In genomic region chr14:103109789-103110415, GRCh38 we compare ENCODE assay signal across 7 cellular contexts. TPM values are rescaled to one million over a fixed set of nuclear protein-coding genes. Genes with fewer than 3 reads are reported as not detected.
DNase-seq lines count a peak whose midpoint lies in the region; TF ChIP-seq lines count a peak whose summit lies in the region.
"Had no signal": no experiment of that assay in that cellular context is flagged by ENCODE, and none has a peak within 500 bp of the region (broad histone marks: within the 10 kb centered on the region; RNA-seq: fewer than 3 reads in every experiment).

No MANE protein-coding gene starts in this region.

- H3K9ac ChIP-seq in SK-N-SH (peak overlapping the region; percentile 44; the same call in 1 of the 2 replicates), liver (ENCODE audit: low read depth in 1 of 2, low read length in 2 of 2) (no peak overlapping the region)

- peaks cover 7% of the 10 kb centered on the region for H3F3A ChIP-seq in SK-N-SH (replicated peaks; ENCODE audit: insufficient read depth)

- no peaks in the 10 kb centered on the region; the same call in 1 of the 2 replicates for H3K27me3 ChIP-seq in SK-N-SH (ENCODE audit: insufficient read depth)
- H3K27me3 ChIP-seq in liver (ENCODE audit: control insufficient read depth in 4 of 4, insufficient read depth in 4 of 4, low read length in 3 of 4): no peaks in the 10 kb centered on the region

- TF ChIP-seq RAD21 in SK-N-SH (IDR thresholded peaks at IDR 0.05; ENCODE audit: low read length): no peak
- no peak for TF ChIP-seq RAD21 in liver (IDR thresholded peaks at IDR 0.05)

- no peaks in the 10 kb centered on the region for H4K20me1 ChIP-seq in SK-N-SH (ENCODE audit: insufficient read depth)

- peak overlapping the region in 1 of 2 experiments; percentile 6; a peak in 1 of 4 replicates for H3K4me3 ChIP-seq in SK-N-SH (ENCODE audit: low read depth in 2 of 2, low read length in 1 of 2)
- no peak overlapping the region for H3K4me3 ChIP-seq in liver (ENCODE audit: low read depth in 1 of 3, low read length in 3 of 3)

- peaks cover 24 to 28% of the 10 kb centered on the region in 2 experiments; a peak in 3 of 4 replicates for H3K4me1 ChIP-seq in SK-N-SH (ENCODE audit: control insufficient read depth in 1 of 2, insufficient read depth in 2 of 2, low read depth in 1 of 2, low read length in 1 of 2)
- H3K4me1 ChIP-seq in liver (ENCODE audit: control insufficient read depth in 4 of 4, insufficient read depth in 4 of 4, low read length in 3 of 4): peaks cover 32 to 85% (median 62%) of the 10 kb centered on the region in 4 donors

- no peaks in the 10 kb centered on the region for H3K9me2 ChIP-seq in SK-N-SH

- peak; percentile 54 for DNase-seq in COLO829 (ENCODE audit: low spot score)
- no peak for DNase-seq in SK-N-SH
- DNase-seq in stimulated activated CD4-positive, alpha-beta T cell treated with anti-CD3 and anti-CD28 coated beads, Interleukin-4, amount 100 ng/mL, for 1 hour: no peak
- DNase-seq in cortex of kidney (lab: John Stamatoyannopoulos, UW): no peak
- DNase-seq in GM10248 (ENCODE audit: extremely low spot score): no peak

- no peaks in the 10 kb centered on the region for H3K9me3 ChIP-seq in SK-N-SH
- H3K9me3 ChIP-seq in liver (ENCODE audit: control insufficient read depth in 4 of 4, low read length in 3 of 4): no peaks in the 10 kb centered on the region

- H3K79me2 ChIP-seq in SK-N-SH (ENCODE audit: insufficient read depth): no peaks in the 10 kb centered on the region

- POLR2A ChIA-PET in SK-N-SH (lab: Yijun Ruan, JAX) (no interaction called here), GM10248 (lab: Yijun Ruan, JAX) (no interaction called here)

- TF ChIP-seq EP300 in SK-N-SH (IDR thresholded peaks at IDR 0.05; ENCODE audit: borderline replicate concordance in 1 of 2, low read depth in 1 of 2, low read length in 1 of 2): peak in 1 of 2 experiments; percentile 65; a peak in 1 of 4 replicates

- no peaks in the 10 kb centered on the region for H3K36me3 ChIP-seq in SK-N-SH (replicated peaks in 1 of 2; ENCODE audit: control insufficient read depth in 1 of 2, insufficient read depth in 2 of 2, low read length in 1 of 2)
- H3K36me3 ChIP-seq in liver (ENCODE audit: control insufficient read depth in 4 of 4, insufficient read depth in 3 of 4, low read depth in 1 of 4, low read length in 3 of 4): peaks cover 0 to 3% (median 0%) of the 10 kb centered on the region in 4 donors

- CTCF ChIA-PET in SK-N-SH (lab: Yijun Ruan, JAX): interaction anchor here (0.7 to 1.8 kb wide), 10 partner anchors 15 to 389 kb away, joined by 3 to 9 read pairs (median 3); no protein-coding TSS in a partner anchor
- CTCF ChIA-PET in GM10248 (lab: Yijun Ruan, JAX): interaction anchor here (1.2 to 1.9 kb wide), 2 partner anchors 31 to 414 kb away, joined by 3 to 8 read pairs; no protein-coding TSS in a partner anchor

- peak overlapping the region; percentile 47 for H2AFZ ChIP-seq in SK-N-SH (ENCODE audit: low read depth)

- 30% methylated on average over 15 of the region's 27 CpGs for WGBS in SK-N-SH (ENCODE audit: low lambda C conversion rate)
- 72% methylated on average over 27 of the region's 27 CpGs for WGBS in liver

- peak overlapping the region; percentile 74 for H3K4me2 ChIP-seq in SK-N-SH

- H3K27ac ChIP-seq in SK-N-SH (ENCODE audit: low read depth in 2 of 2, low read length in 1 of 2): peak overlapping the region; percentile 55 to 78
- peak overlapping the region; percentile 57 to 65 for H3K27ac ChIP-seq in liver (ENCODE audit: low read depth in 1 of 2, low read length in 2 of 2)

- TF ChIP-seq CTCF in SK-N-SH (IDR thresholded peaks at IDR 0.05) (no peak), liver (IDR thresholded peaks at IDR 0.05; ENCODE audit: low read depth, low read length, missing input control) (no peak), GM10248 (IDR thresholded peaks at IDR 0.05; ENCODE audit: control extremely low read depth, extremely low read depth, low read depth, missing control alignments) (no peak)

TF ChIP-seq in SK-N-SH, 30 proteins besides CTCF, POLR2A, EP300 and RAD21 (continues in another document):
- peak; percentile 46; the same call in 1 of the 2 replicates for TF ChIP-seq REST (IDR thresholded peaks at IDR 0.05; ENCODE audit: low read depth, low read length)
- TF ChIP-seq YY1 (IDR thresholded peaks at IDR 0.05; ENCODE audit: low read depth): 0 out of 2 replicates have a peak, but pooled peaks have one; percentile 9
- 0 out of 2 replicates have a peak, but pooled peaks have one; percentile 25 for TF ChIP-seq SIN3A (IDR thresholded peaks at IDR 0.05; ENCODE audit: borderline replicate concordance, low read depth, low read length)
- peak; percentile 83 for TF ChIP-seq TEAD4 (IDR thresholded peaks at IDR 0.05; ENCODE audit: borderline replicate concordance, insufficient read depth)
- TF ChIP-seq FOSL2 (IDR thresholded peaks at IDR 0.05; ENCODE audit: borderline replicate concordance, low read depth): peak; percentile 93

TF ChIP-seq in liver, 16 proteins besides CTCF, POLR2A, EP300 and RAD21:
- TF ChIP-seq FOXA1 (IDR thresholded peaks at IDR 0.05): no peak
- peak; percentile 10 to 73 for TF ChIP-seq JUND (IDR thresholded peaks at IDR 0.05)

RNA-seq across cellular contexts. Expression of gene TNFAIP2, which starts 13.4 kb away (rescaled TPM):
- 11.8 and 16.0 TPM in 2 replicates for polyA plus RNA-seq in SK-N-SH (2012; rRNA removed)
- 4.8 and 7.6 TPM in 2 replicates for polyA plus RNA-seq in SK-N-SH (2012; cell fraction: cytosol; rRNA removed)
- 31.4 and 61.9 TPM in 2 replicates for polyA plus RNA-seq in SK-N-SH (2012; cell fraction: nucleus; rRNA removed)
- total RNA-seq in liver: 10 to 100 TPM; 25.0 to 32.0 TPM
- polyA plus RNA-seq in liver: 10 to 100 TPM in 1 of 2 donors, 1 to 10 TPM in 1; 8.9 to 19.8 TPM

RNA-seq across cellular contexts. Expression of gene EXOC3L4, which starts 15.4 kb away (rescaled TPM):
- polyA plus RNA-seq in SK-N-SH (2012; rRNA removed) (0.21 and 0.46 TPM in 2 replicates), liver (10 to 100 TPM; 24.0 to 26.6 TPM)
- polyA plus RNA-seq in SK-N-SH (2012; cell fraction: cytosol; rRNA removed): 0.04 and 0.08 TPM in 2 replicates
- 0.72 and 0.73 TPM in 2 replicates for polyA plus RNA-seq in SK-N-SH (2012; cell fraction: nucleus; rRNA removed)
- total RNA-seq in liver: 10 to 100 TPM; 46.8 to 77.8 TPM

RNA-seq across cellular contexts. Expression of gene LBHD2, which starts 25.9 kb away (rescaled TPM):
- polyA plus RNA-seq in SK-N-SH (2012; rRNA removed) (not detected in 2 replicates), liver (under 1 TPM in 1 of 2 donors, not detected in 1; 0.53 TPM)
- polyA plus RNA-seq in SK-N-SH (2012; cell fraction: cytosol; rRNA removed): not detected in 2 replicates
- polyA plus RNA-seq in SK-N-SH (2012; cell fraction: nucleus; rRNA removed): not detected in 2 replicates
- total RNA-seq in liver: under 1 TPM in 1 of 2 donors, not detected in 1; 0.47 TPM
- total RNA-seq: left lobe of liver had no signal

RNA-seq across cellular contexts. Expression of gene CDC42BPB, which starts 52.6 kb away (rescaled TPM):
- polyA plus RNA-seq in SK-N-SH (2012; rRNA removed): 59.7 and 61.6 TPM in 2 replicates
- polyA plus RNA-seq in SK-N-SH (2012; cell fraction: cytosol; rRNA removed): 30.0 and 41.9 TPM in 2 replicates
- polyA plus RNA-seq in SK-N-SH (2012; cell fraction: nucleus; rRNA removed): 160 and 189 TPM in 2 replicates
- 10 to 100 TPM; 35.2 to 78.7 TPM for total RNA-seq in liver
- 10 to 100 TPM in 1 of 2 donors, 1 to 10 TPM in 1; 4.1 to 24.3 TPM for polyA plus RNA-seq in liver

Comparison
In these comparisons a context has a peak if more than half of its experiments do, and no peak if none do; other contexts are left out.
1. RNA of gene EXOC3L4, which starts 15.4 kb away (polyA plus RNA-seq): 24.0 to 26.6 TPM in liver; 0.04 to 0.73 TPM in SK-N-SH; every median in the first group is over 10 times any median in the second.